18 cellular contexts compared by ENCODE assay signal in the genomic region with DNA sequence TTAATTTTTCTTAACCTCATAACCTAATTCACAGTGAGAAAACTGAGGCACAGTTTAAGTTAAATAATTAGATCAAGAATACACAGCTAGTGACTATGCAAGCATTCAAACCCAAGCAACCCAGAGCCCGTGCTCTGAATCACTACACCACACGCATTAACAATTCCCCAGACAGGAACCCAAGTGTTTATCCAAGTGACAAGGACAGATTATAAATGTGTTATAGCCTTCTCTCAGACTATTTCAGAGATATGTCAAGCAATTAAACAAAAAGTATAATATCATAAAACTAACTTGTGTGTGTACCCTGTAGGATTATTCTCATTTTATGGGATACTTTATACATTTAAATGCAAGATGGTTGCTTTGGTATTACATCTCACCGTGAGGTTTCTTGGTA. TPM values are rescaled to one million over a fixed set of nuclear protein-coding genes. Genes with fewer than 3 reads are reported as not detected.
DNase-seq lines count a peak whose midpoint lies in the region; ATAC-seq and TF ChIP-seq lines count a peak whose summit lies in the region.
"Had no signal": no experiment of that assay in that cellular context is flagged by ENCODE, and none has a peak within 500 bp of the region (broad histone marks: within the 10 kb centered on the region; RNA-seq: fewer than 3 reads in every experiment).

No MANE protein-coding gene starts in this region.

- no peak overlapping the region for H3K4me3 Mint-ChIP-seq in nephron progenitor cell
- H3K4me3 Mint-ChIP-seq: CD4-positive, alpha-beta T cell had no signal

- no peak overlapping the region for H2AFZ ChIP-seq in mammary epithelial cell (ENCODE audit: low read depth, low read length)

- H3K79me2 ChIP-seq in mammary epithelial cell (ENCODE audit: insufficient read depth, low read length), result peaks cover 85% of the 10 kb centered on the region

- in situ Hi-C loops in Panc1 (cut with HindIII; ENCODE audit: low pct_unique_long_range_greater_than_20kb, low sequenced_read_pairs), result no loop called here
- in situ Hi-C loops in mammary epithelial cell (cut with MboI; ENCODE audit: low sequenced_read_pairs in 2 of 2), result loop anchor here in 1 of 2 donors (25.0 kb wide), 1 partner anchor 196 kb away; no protein-coding TSS in a partner anchor

- H3K27ac ChIP-seq in Panc1 (ENCODE audit: low read length), result 0 out of 2 replicates have a peak overlapping the region, but pooled peaks have one; percentile 27
- no peak overlapping the region for H3K27ac ChIP-seq in upper lobe of right lung
- no peak overlapping the region for H3K27ac ChIP-seq in mammary epithelial cell (ENCODE audit: insufficient read depth, low read depth, low read length)
- H3K27ac ChIP-seq: KMS-11 had no signal

- CTCF ChIA-PET in Panc1 (lab: Charles Lee), result no interaction called here
- CTCF ChIA-PET in mammary epithelial cell (lab: Charles Lee; ENCODE audit: low non-redundant PET), result no interaction called here

- H3K9me3 ChIP-seq in Panc1 (ENCODE audit: control insufficient read depth, insufficient read depth, low read depth, low read length), result no peaks in the 10 kb centered on the region
- no peaks in the 10 kb centered on the region for H3K9me3 ChIP-seq in upper lobe of right lung
- H3K9me3 ChIP-seq in mammary epithelial cell (replicated peaks; ENCODE audit: insufficient read depth, low read length), result no peaks in the 10 kb centered on the region

- H3K4me3 ChIP-seq in Panc1 (ENCODE audit: low read depth in 2 of 2, low read length in 2 of 2) (no peak overlapping the region), upper lobe of right lung (no peak overlapping the region), mammary epithelial cell (replicated peaks in 1 of 3; ENCODE audit: insufficient read depth in 1 of 3, low read depth in 2 of 3, low read length in 3 of 3) (no peak overlapping the region)

- H3K9me3 Mint-ChIP-seq in nephron progenitor cell, result no peaks in the 10 kb centered on the region
- H3K9me3 Mint-ChIP-seq: CD4-positive, alpha-beta T cell had no signal

- H3K36me3 Mint-ChIP-seq in nephron progenitor cell (ENCODE audit: low read depth), result peaks cover 28% of the 10 kb centered on the region

- WGBS in mammary epithelial cell (ENCODE audit: low coverage, missing lambda C conversion rate), result 99% methylated on average over 3 of the region's 3 CpGs

- peaks cover 38% of the 10 kb centered on the region for H3K4me1 Mint-ChIP-seq in nephron progenitor cell

- dilution Hi-C loops in mammary epithelial cell (cut with HindIII; ENCODE audit: low sequenced_read_pairs), result no loop called here

- intact Hi-C loops in Panc1 (cut with micrococcal nuclease; ENCODE audit: unreplicated experiment) (no loop called here), upper lobe of right lung (cut with DNase I) (loop anchor here (10.0 kb wide), 1 partner anchor 219 kb away; no protein-coding TSS in a partner anchor), mammary epithelial cell (cut with micrococcal nuclease) (no loop called here)

- H4K20me1 ChIP-seq in mammary epithelial cell (ENCODE audit: insufficient read depth, low read length), result peaks cover 7% of the 10 kb centered on the region

- TF ChIP-seq CTCF in Panc1 (IDR thresholded peaks at IDR 0.05), result no peak
- TF ChIP-seq CTCF in nephron progenitor cell (IDR thresholded peaks at IDR 0.05), result no peak
- TF ChIP-seq CTCF in upper lobe of right lung (IDR thresholded peaks at IDR 0.05), result no peak
- no peak for TF ChIP-seq CTCF in mammary epithelial cell (conservative IDR thresholded peaks at IDR 0.05 in 1 of 2, IDR thresholded peaks at IDR 0.05 in 1 of 2; ENCODE audit: extremely low read depth in 1 of 2, insufficient read depth in 1 of 2, low read depth in 1 of 2, low read length in 2 of 2)

- H3K4me2 ChIP-seq in mammary epithelial cell (ENCODE audit: insufficient read depth, low read depth, low read length), result no peak overlapping the region
- H3K4me2 ChIP-seq: KMS-11 had no signal

- H3K36me3 ChIP-seq in Panc1 (ENCODE audit: control insufficient read depth, insufficient read depth, low read length), result peaks cover 2% of the 10 kb centered on the region; the same call in 1 of the 2 replicates
- peaks cover 4% of the 10 kb centered on the region for H3K36me3 ChIP-seq in upper lobe of right lung
- peaks cover 6% of the 10 kb centered on the region for H3K36me3 ChIP-seq in mammary epithelial cell (ENCODE audit: insufficient read depth, low read length)

- no peak overlapping the region for H3K9ac ChIP-seq in mammary epithelial cell (ENCODE audit: insufficient read depth, low read length)
- H3K9ac ChIP-seq: KMS-11 had no signal

- ATAC-seq in Panc1, result no peak
- ATAC-seq in upper lobe of right lung, result no peak
- no peak for ATAC-seq in GM18868 (IDR thresholded peaks at IDR 0.05; ENCODE audit: unreplicated experiment)
- no peak for ATAC-seq in HG03521 (IDR thresholded peaks at IDR 0.05; ENCODE audit: unreplicated experiment)
- ATAC-seq: HCT116 had no signal

- H3K27me3 ChIP-seq in Panc1 (ENCODE audit: control insufficient read depth, insufficient read depth, low read length) (no peaks in the 10 kb centered on the region), upper lobe of right lung (no peaks in the 10 kb centered on the region), mammary epithelial cell (ENCODE audit: insufficient read depth, low read length) (no peaks in the 10 kb centered on the region)

- H3K27me3 Mint-ChIP-seq in nephron progenitor cell (ENCODE audit: low read depth, poor library complexity), result no peaks in the 10 kb centered on the region
- H3K27me3 Mint-ChIP-seq: CD4-positive, alpha-beta T cell had no signal

- no TSS peak for BruUV-seq in Panc1 (replicated peaks; lab: Mats Ljungman, UMichigan)
- BruUV-seq in mammary epithelial cell (replicated peaks; lab: Mats Ljungman, UMichigan), result no TSS peak

- POLR2A ChIA-PET in Panc1 (lab: Charles Lee), result no interaction called here

- DNase-seq in Daoy (ENCODE audit: low read depth) (peak; percentile 32), Panc1 (ENCODE audit: low read depth, low spot score) (no peak), dermis blood vessel endothelial cell (peak; percentile 50), nephron progenitor cell (no peak), upper lobe of right lung (no peak), mammary epithelial cell (no peak)
- DNase-seq: CD4-positive, alpha-beta T cell; DMS153; GF-D8; GOT3; NCI-H1417 treated with DMSO at 0.1 percent for 48 hours; NCI-H187 treated with DMSO at 0.1 percent for 48 hours; NCI-H2171; NCI-H526 had no signal

- H3K4me1 ChIP-seq in Panc1 (ENCODE audit: control insufficient read depth, insufficient read depth, low read length) (peaks cover 29% of the 10 kb centered on the region), upper lobe of right lung (peaks cover 31% of the 10 kb centered on the region), mammary epithelial cell (ENCODE audit: insufficient read depth, low read length) (peaks cover 3% of the 10 kb centered on the region)

- peak overlapping the region; percentile 38 for H3K27ac Mint-ChIP-seq in nephron progenitor cell
- H3K27ac Mint-ChIP-seq: CD4-positive, alpha-beta T cell had no signal

RNA-seq across cellular contexts. Expression of a gene that starts 43.8 kb away (rescaled TPM):
- total RNA-seq in Daoy (2014; rRNA removed; shearing (Covaris generic)), result 31.6 and 36.2 TPM in 2 replicates
- total RNA-seq in Panc1 (2021; ENCODE audit: unreplicated experiment) (170 TPM), dermis blood vessel endothelial cell (93.3 and 115 TPM in 2 replicates), upper lobe of right lung (147 TPM), mammary epithelial cell (100 to 1,000 TPM in 1 of 2 donors, 10 to 100 TPM in 1; 85.6 to 140 TPM)
- 34.4 TPM for polyA plus RNA-seq in Panc1 (2012; ENCODE audit: insufficient read length)
- polyA plus RNA-seq in mammary epithelial cell, result 20.5 TPM
- polyA minus RNA-seq in mammary epithelial cell, result 61.0 TPM

Comparison
In these comparisons a context has a peak if more than half of its experiments do, and no peak if none do; other contexts are left out.
1. DNase-seq: peak in Daoy (single experiment) and dermis blood vessel endothelial cell (single experiment); none in Panc1 (single experiment), nephron progenitor cell (single experiment), upper lobe of right lung (single experiment) and mammary epithelial cell (single experiment).